21 cellular contexts compared by ENCODE assay signal in the genomic region with DNA sequence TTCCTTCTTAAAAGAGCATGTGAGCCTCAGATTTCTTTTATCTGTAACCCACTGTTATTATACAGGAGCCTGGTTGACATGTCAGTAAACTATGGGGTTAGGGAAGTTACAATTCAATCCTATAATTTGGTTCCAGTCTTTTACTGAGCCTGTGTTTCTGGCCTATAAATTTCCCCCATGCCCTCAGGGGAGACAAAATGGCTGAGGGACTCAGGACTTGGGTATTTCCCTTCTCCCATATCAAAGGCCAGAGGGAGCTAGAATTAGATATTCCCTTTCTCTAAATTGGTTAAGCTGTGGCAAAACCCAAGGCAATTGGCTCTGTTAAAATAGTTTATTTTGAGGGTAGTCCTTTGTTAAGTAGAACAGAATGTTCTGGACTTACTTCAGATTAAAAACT.
"Had no signal": no experiment of that assay in that cellular context is flagged by ENCODE, and none has a peak within 500 bp of the region (broad histone marks: within the 10 kb centered on the region; RNA-seq: fewer than 3 reads in every experiment).

No MANE protein-coding gene starts in this region.

- ATAC-seq: activated CD8-positive, alpha-beta memory T cell treated with anti-CD3 and anti-CD28 coated beads, Interleukin-2, amount 10 ng/mL, durations not matched to agents 7 days and 5 days; gastroesophageal sphincter; heart left ventricle; left lung; naive thymus-derived CD8-positive, alpha-beta T cell; T-helper 17 cell had no signal

- H3K4me3 ChIP-seq: gastroesophageal sphincter, heart left ventricle, left lung, lung, sigmoid colon, thoracic aorta, upper lobe of left lung had no signal

- H3K27me3 ChIP-seq: gastroesophageal sphincter, heart left ventricle, left lung, sigmoid colon, upper lobe of left lung had no signal

- H3K9me3 ChIP-seq: upper lobe of left lung had no signal

- H3K4me1 ChIP-seq: gastroesophageal sphincter, heart left ventricle, left lung, sigmoid colon, upper lobe of left lung had no signal

- H3K27ac ChIP-seq: gastroesophageal sphincter, heart left ventricle, left lung, sigmoid colon, thoracic aorta, upper lobe of left lung had no signal

- H3K36me3 ChIP-seq: gastroesophageal sphincter, heart left ventricle, left lung, sigmoid colon, thoracic aorta, upper lobe of left lung had no signal

- DNase-seq: activated CD4-positive, alpha-beta memory T cell treated with anti-CD3 and anti-CD28 coated beads for 36 hours; activated CD4-positive, alpha-beta T cell treated with anti-CD3 and anti-CD28 coated beads for 4 hours; activated CD4-positive, CD25-positive, alpha-beta regulatory T cell; activated CD8-positive, alpha-beta memory T cell treated with anti-CD3 and anti-CD28 coated beads, Interleukin-2, amount 10 ng/mL, durations not matched to agents 7 days and 5 days; activated effector memory CD4-positive, alpha-beta T cell treated with anti-CD3 and anti-CD28 coated beads, Interleukin-2, amount 50 U/mL, for 16 hours; activated naive CD4-positive, alpha-beta T cell treated with anti-CD3 and anti-CD28 coated beads, Interleukin-2, amount 10 ng/mL, durations not matched to agents 7 days and 5 days; activated T-cell treated with anti-CD3 and anti-CD28 coated beads for 4 hours; effector CD4-positive, alpha-beta T cell; heart left ventricle; left lung; naive thymus-derived CD8-positive, alpha-beta T cell; retina; sigmoid colon; stimulated activated CD4-positive, alpha-beta T cell treated with anti-CD3 and anti-CD28 coated beads, Interleukin-2, amount 100 ng/mL, for 48 hours; stimulated activated CD8-positive, alpha-beta memory T cell treated with anti-CD3 and anti-CD28 coated beads, Interleukin-4, amount 100 ng/mL, for 48 hours; stimulated activated naive CD4-positive, alpha-beta T cell; T-helper 17 cell; upper lobe of left lung had no signal
